In genomic region chr12:111590552-111590951, GRCh38 we compare ENCODE assay signal across 16 cellular contexts. TPM values are rescaled to one million over a fixed set of nuclear protein-coding genes. Genes with fewer than 3 reads are reported as not detected.
A peak's percentile ranks its signal among the peaks of the same experiment; 100 is the strongest.
DNase-seq lines count a peak whose midpoint lies in the region; ATAC-seq lines count a peak whose summit lies in the region.
"Had no signal": no experiment of that assay in that cellular context is flagged by ENCODE, and none has a peak within 500 bp of the region (broad histone marks: within the 10 kb centered on the region; RNA-seq: fewer than 3 reads in every experiment).

No MANE protein-coding gene starts in this region.

- ATAC-seq in Right ventricle myocardium inferior (peak; percentile 9), Right ventricle myocardium superior (ENCODE audit: poor library complexity) (no peak), HG03565 (IDR thresholded peaks at IDR 0.05; ENCODE audit: unreplicated experiment) (no peak)
- ATAC-seq: A549; CD8-positive, alpha-beta T cell had no signal

- no peak overlapping the region for H3K9ac ChIP-seq in trophoblast cell (ENCODE audit: low read length)
- H3K9ac ChIP-seq: BLaER1 treated with 17β-estradiol and CSF1 and Interleukin-3, amounts not matched to agents 10 nM and 100 nM had no signal

- no peak overlapping the region for H2BK5ac ChIP-seq in trophoblast cell (ENCODE audit: low read depth, low read length, poor library complexity)

- no peak for DNase-seq in Right ventricle myocardium inferior (ENCODE audit: missing footprints)
- DNase-seq in Right ventricle myocardium superior: no peak
- peak; percentile 66 for DNase-seq in NCI-H2171 treated with DMSO at 0.1 percent for 48 hours (lab: John Stamatoyannopoulos, UW)
- no peak for DNase-seq in trophoblast cell
- DNase-seq in activated CD4-positive, CD25-positive, alpha-beta regulatory T cell (lab: John Stamatoyannopoulos, UW): no peak
- DNase-seq: AML-193; Caco-2; Calu3; CD8-positive, alpha-beta T cell; DMS79 treated with DMSO at 0.1 percent for 48 hours; GF-D8 had no signal

- no peak overlapping the region for H4K91ac ChIP-seq in trophoblast cell (ENCODE audit: low read depth, low read length)

- H3K23ac ChIP-seq in trophoblast cell (ENCODE audit: low read length): no peak overlapping the region

- H4K12ac ChIP-seq in trophoblast cell (ENCODE audit: low read depth, low read length): no peak overlapping the region

- peaks cover 20% of the 10 kb centered on the region for H3K79me2 ChIP-seq in trophoblast cell (ENCODE audit: control insufficient read depth, insufficient read depth, low read length, poor library complexity)

- no peak overlapping the region for H2BK12ac ChIP-seq in trophoblast cell (ENCODE audit: low read length)

- intact Hi-C loops in Right ventricle myocardium inferior (cut with DNase I): no loop called here
- intact Hi-C loops in Right ventricle myocardium superior (cut with DNase I): no loop called here

- H3K9me3 ChIP-seq in trophoblast cell (ENCODE audit: insufficient read depth, low read depth, low read length): no peaks in the 10 kb centered on the region
- H3K9me3 ChIP-seq: A549, Caco-2 had no signal

- no peak overlapping the region for H3K27ac ChIP-seq in trophoblast cell (ENCODE audit: low read depth, low read length)
- H3K27ac ChIP-seq: 22Rv1; A549; BLaER1 treated with 17β-estradiol and CSF1 and Interleukin-3, amounts not matched to agents 10 nM and 100 nM; C4-2B had no signal

- H2BK120ac ChIP-seq in trophoblast cell (ENCODE audit: insufficient read depth, low read length, poor library complexity): no peak overlapping the region

- no peak overlapping the region for H3K4me3 ChIP-seq in trophoblast cell (ENCODE audit: low read depth, low read length)
- H3K4me3 ChIP-seq: A549; BLaER1 treated with 17β-estradiol and CSF1 and Interleukin-3, amounts not matched to agents 10 nM and 100 nM had no signal

- no CpG with 5 or more reads among the region's 6 CpGs for WGBS in trophoblast cell (ENCODE audit: extremely low coverage, insufficient coverage, insufficient read length)

- no peaks in the 10 kb centered on the region for H3K27me3 ChIP-seq in trophoblast cell (ENCODE audit: insufficient read depth, low read length)
- H3K27me3 ChIP-seq: BLaER1 treated with 17β-estradiol and CSF1 and Interleukin-3, amounts not matched to agents 10 nM and 100 nM had no signal

- H2AFZ ChIP-seq in trophoblast cell (ENCODE audit: insufficient read depth, low read length, poor library complexity): no peak overlapping the region

- peak overlapping the region; percentile 93 for H3K4ac ChIP-seq in trophoblast cell (ENCODE audit: low read depth, low read length)

- H3K18ac ChIP-seq in trophoblast cell (ENCODE audit: low read length): no peak overlapping the region

- H3K4me2 ChIP-seq in trophoblast cell (ENCODE audit: low read length): no peak overlapping the region
- H3K4me2 ChIP-seq: A549; BLaER1 treated with 17β-estradiol and CSF1 and Interleukin-3, amounts not matched to agents 10 nM and 100 nM had no signal

- H2AK5ac ChIP-seq in trophoblast cell (ENCODE audit: low read length): no peak overlapping the region

- H3K79me1 ChIP-seq in trophoblast cell (ENCODE audit: low read length): no peaks in the 10 kb centered on the region

- no peaks in the 10 kb centered on the region for H3K4me1 ChIP-seq in trophoblast cell (ENCODE audit: control insufficient read depth in 1 of 2, insufficient read depth in 2 of 2, low read length in 2 of 2)

- no peak overlapping the region for H4K8ac ChIP-seq in trophoblast cell (ENCODE audit: low read depth, low read length)

- no peak overlapping the region for H3K14ac ChIP-seq in trophoblast cell (ENCODE audit: low read length)

- peaks cover 0 to 5% of the 10 kb centered on the region in 2 experiments for H3K36me3 ChIP-seq in trophoblast cell (ENCODE audit: control insufficient read depth in 1 of 2, insufficient read depth in 2 of 2, low read length in 2 of 2)

RNA-seq across cellular contexts. Expression of gene ATXN2, which starts 8.6 kb away (rescaled TPM):
- total RNA-seq in Right ventricle myocardium inferior (48.4 TPM), Right ventricle myocardium superior (51.8 TPM)
- polyA plus RNA-seq in trophoblast cell (2013): 57.3 and 58.0 TPM in 2 replicates
